ENCODE assay signal across 14 cellular contexts in genomic region chr2:170847716-170848115, GRCh38. TPM values are rescaled to one million over a fixed set of nuclear protein-coding genes. Genes with fewer than 3 reads are reported as not detected.
DNase-seq lines count a peak whose midpoint lies in the region; TF ChIP-seq lines count a peak whose summit lies in the region.
"Had no signal": no experiment of that assay in that cellular context is flagged by ENCODE, and none has a peak within 500 bp of the region (broad histone marks: within the 10 kb centered on the region; RNA-seq: fewer than 3 reads in every experiment).

No MANE protein-coding gene starts in this region.

- TF ChIP-seq POLR2A in esophagus muscularis mucosa (IDR thresholded peaks at IDR 0.05; ENCODE audit: low read depth): no peak
- no peak for TF ChIP-seq POLR2A in vagina (IDR thresholded peaks at IDR 0.05)

- no peaks in the 10 kb centered on the region for H3K4me1 ChIP-seq in esophagus muscularis mucosa
- no peaks in the 10 kb centered on the region for H3K4me1 ChIP-seq in vagina
- H3K4me1 ChIP-seq: Caco-2 had no signal

- H3K4me3 ChIP-seq in esophagus muscularis mucosa: no peak overlapping the region
- no peak overlapping the region for H3K4me3 ChIP-seq in vagina

- H3K9me3 ChIP-seq in esophagus muscularis mucosa (no peaks in the 10 kb centered on the region), vagina (no peaks in the 10 kb centered on the region)
- H3K9me3 ChIP-seq: Caco-2 had no signal

- peak; percentile 81 for DNase-seq in RPMI7951 (ENCODE audit: low read depth)
- DNase-seq in esophagus muscularis mucosa (ENCODE audit: extremely low spot score): peak; percentile 39
- peak; percentile 44 for DNase-seq in renal cortical epithelial cell (ENCODE audit: low read depth)
- no peak for DNase-seq in vagina (ENCODE audit: extremely low spot score in 2 of 2)
- DNase-seq in GM19238 (ENCODE audit: insufficient read length, low spot score): no peak
- DNase-seq in NOMO-1 treated with dmso at 0.1 percent for 144 hours (lab: John Stamatoyannopoulos, UW; ENCODE audit: unreplicated experiment): no peak
- DNase-seq: ACHN; Caco-2; CD4-positive, alpha-beta T cell; DMS153; DMS79; GF-D8; H9 had no signal

- no peak for TF ChIP-seq EP300 in esophagus muscularis mucosa (IDR thresholded peaks at IDR 0.05)

- 77% methylated on average over 4 of the region's 4 CpGs for WGBS in esophagus muscularis mucosa

- H3K27ac ChIP-seq in esophagus muscularis mucosa (replicated peaks in 1 of 4) (no peak overlapping the region), vagina (no peak overlapping the region)
- H3K27ac ChIP-seq: C4-2B had no signal

- H3K27me3 ChIP-seq in esophagus muscularis mucosa (peaks cover 0 to 7% (median 2%) of the 10 kb centered on the region in 4 donors), vagina (no peaks in the 10 kb centered on the region)

- TF ChIP-seq CTCF in esophagus muscularis mucosa (IDR thresholded peaks at IDR 0.05): no peak
- no peak for TF ChIP-seq CTCF in vagina (IDR thresholded peaks at IDR 0.05)

- H3K36me3 ChIP-seq in esophagus muscularis mucosa: no peaks in the 10 kb centered on the region
- no peaks in the 10 kb centered on the region for H3K36me3 ChIP-seq in vagina

- intact Hi-C loops in esophagus muscularis mucosa (cut with DNase I): no loop called here
- intact Hi-C loops in vagina (cut with DNase I): no loop called here

RNA-seq across cellular contexts. Expression of gene GAD1, which starts 31.0 kb away (rescaled TPM):
- total RNA-seq in RPMI7951 (2014; rRNA removed; shearing (Covaris generic)): 3.9 and 6.7 TPM in 2 replicates
- total RNA-seq in esophagus muscularis mucosa (not detected), renal cortical epithelial cell (11.4 and 19.4 TPM in 2 replicates), vagina (not detected)
- total RNA-seq: CD4-positive, alpha-beta T cell had no signal

Comparison
In these comparisons a context has a peak if more than half of its experiments do, and no peak if none do; other contexts are left out.
1. DNase-seq: peak in RPMI7951 (single experiment), esophagus muscularis mucosa (single experiment) and renal cortical epithelial cell (single experiment); none in vagina (0 of 2), GM19238 (single experiment) and NOMO-1 treated with dmso at 0.1 percent for 144 hours (single experiment).